In the genomic region with DNA sequence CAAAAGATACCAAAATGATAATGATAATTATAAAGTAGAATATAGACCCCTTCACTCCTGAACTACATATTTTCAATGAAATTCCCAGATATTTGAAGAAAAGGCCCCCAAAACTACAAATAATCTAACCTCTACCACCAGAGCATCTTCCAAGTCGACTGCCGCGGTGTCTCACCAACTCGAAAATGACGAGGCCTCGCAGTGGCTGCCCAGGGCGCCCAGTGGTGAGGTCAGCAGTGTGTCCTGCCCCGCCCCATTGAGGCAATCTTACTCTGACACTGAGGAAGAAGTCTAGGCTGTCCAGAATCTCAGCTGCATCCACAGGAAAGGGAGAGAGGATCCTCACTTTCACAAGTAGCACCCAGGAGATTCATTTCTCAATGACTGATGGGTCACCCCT, we compare ENCODE assay signal across 26 cellular contexts. TPM values are rescaled to one million over a fixed set of nuclear protein-coding genes. Genes with fewer than 3 reads are reported as not detected.
DNase-seq lines count a peak whose midpoint lies in the region; ATAC-seq and TF ChIP-seq lines count a peak whose summit lies in the region.
"Had no signal": no experiment of that assay in that cellular context is flagged by ENCODE, and none has a peak within 500 bp of the region (broad histone marks: within the 10 kb centered on the region; RNA-seq: fewer than 3 reads in every experiment).

No MANE protein-coding gene starts in this region.

- DNase-seq in AG04450 (ENCODE audit: low read depth, low spot score) (no peak), GM12865 (ENCODE audit: low read depth) (no peak), dorsolateral prefrontal cortex (peak in 9 of 10 donors; percentile 47 to 66 (median 51)), ovary (no peak), erythroblast (lab: John Stamatoyannopoulos, UW) (no peak), NCI-H510A (lab: John Stamatoyannopoulos, UW) (no peak)
- no peak for DNase-seq in natural killer cell treated with Interleukin-12 subunit alpha and Interleukin-12 subunit beta and Interleukin-15 and Interleukin-18, amount 100 ng/mL, for 72 hours (ENCODE audit: low spot score)
- DNase-seq in activated CD4-positive, CD25-positive, alpha-beta regulatory T cell (lab: John Stamatoyannopoulos, UW) = no peak
- DNase-seq: activated CD4-positive, alpha-beta T cell treated with anti-CD3 and anti-CD28 coated beads, Interleukin-2, amount 50 U/mL, for 4 hours; activated CD8-positive, alpha-beta memory T cell treated with anti-CD3 and anti-CD28 coated beads, Interleukin-2, amount 50 U/mL, for 48 hours; body of pancreas; islet precursor cell; NCI-H1417; NCI-H2081 treated with DMSO at 0.1 percent for 48 hours; NCI-H345; NCI-H774; SK-N-SH; stimulated activated CD4-positive, alpha-beta T cell treated with anti-CD3 and anti-CD28 coated beads, Interleukin-2, amount 100 ng/mL, for 24 hours; T1000; uterus had no signal

- ATAC-seq in natural killer cell treated with Interleukin-12 subunit alpha and Interleukin-12 subunit beta and Interleukin-15 and Interleukin-18, amount 100 ng/mL, for 72 hours = no peak
- ATAC-seq: activated T-helper 17 cell treated with anti-CD3 and anti-CD28 coated beads, Interleukin-2, amount 50 U/mL, for 72 hours; body of pancreas had no signal

- POLR2A ChIA-PET in AG04450 (lab: Yijun Ruan, JAX) = no interaction called here

- TF ChIP-seq POLR2A in ovary (IDR thresholded peaks at IDR 0.05) (no peak), erythroblast (IDR thresholded peaks at IDR 0.05; ENCODE audit: low read length) (no peak)

- H3K27me3 Mint-ChIP-seq in natural killer cell treated with Interleukin-12 subunit alpha and Interleukin-12 subunit beta and Interleukin-15 and Interleukin-18, amount 100 ng/mL, for 72 hours = no peaks in the 10 kb centered on the region
- H3K27me3 Mint-ChIP-seq: activated naive CD8-positive, alpha-beta T cell; activated T-helper 17 cell treated with anti-CD3 and anti-CD28 coated beads, Interleukin-2, amount 50 U/mL, for 72 hours; IgD-negative memory B cell had no signal

- peak overlapping the region; percentile 23 for H3K4me3 ChIP-seq in AG04450 (ENCODE audit: low read depth, low read length)
- H3K4me3 ChIP-seq in GM12865 (ENCODE audit: low read depth, low read length) = 0 out of 2 replicates have a peak overlapping the region, but pooled peaks have one; percentile 26
- peak overlapping the region in 55 of 59 donors; percentile 9 to 91 (median 78) for H3K4me3 ChIP-seq in dorsolateral prefrontal cortex
- no peak overlapping the region for H3K4me3 ChIP-seq in ovary
- H3K4me3 ChIP-seq: body of pancreas, neural progenitor cell, thoracic aorta, uterus had no signal

- CTCF ChIA-PET in AG04450 (lab: Charles Lee) = no interaction called here

- H3K4me1 ChIP-seq in ovary (ENCODE audit: insufficient read depth) = no peaks in the 10 kb centered on the region
- H3K4me1 ChIP-seq: neural progenitor cell, uterus had no signal

- no peak overlapping the region for H3K4me3 Mint-ChIP-seq in natural killer cell treated with Interleukin-12 subunit alpha and Interleukin-12 subunit beta and Interleukin-15 and Interleukin-18, amount 100 ng/mL, for 72 hours
- H3K4me3 Mint-ChIP-seq: neural progenitor cell had no signal

- no peak for TF ChIP-seq CTCF in AG04450 (IDR thresholded peaks at IDR 0.05; ENCODE audit: low read depth, low read length)
- no peak for TF ChIP-seq CTCF in GM12865 (IDR thresholded peaks at IDR 0.05; ENCODE audit: insufficient read depth, low read depth, low read length, missing control alignments)
- TF ChIP-seq CTCF in dorsolateral prefrontal cortex (IDR thresholded peaks at IDR 0.05 in 54 of 56, conservative IDR thresholded peaks at IDR 0.05 in 2 of 56; ENCODE audit: low read depth in 1 of 56, partially characterized antibody in 56 of 56) = no peak
- no peak for TF ChIP-seq CTCF in ovary (IDR thresholded peaks at IDR 0.05)

- TF ChIP-seq EP300 in ovary (IDR thresholded peaks at IDR 0.05) = no peak

- no peaks in the 10 kb centered on the region for H3K36me3 ChIP-seq in ovary
- H3K36me3 ChIP-seq: neural progenitor cell, thoracic aorta, uterus had no signal

- H3K27me3 ChIP-seq in AG04450 (ENCODE audit: control insufficient read depth, insufficient read depth, low read length) (no peaks in the 10 kb centered on the region), dorsolateral prefrontal cortex (peaks cover 0 to 14% (median 0%) of the 10 kb centered on the region in 45 donors), ovary (no peaks in the 10 kb centered on the region)
- H3K27me3 ChIP-seq: body of pancreas, uterus had no signal

- 97 to 99% (median 97%) methylated on average over 8 of the region's 8 CpGs for WGBS in ovary, 3 donors

- H3K9me3 ChIP-seq in AG04450 (ENCODE audit: control insufficient read depth, insufficient read depth, low read length) (peaks cover 9% of the 10 kb centered on the region), ovary (no peaks in the 10 kb centered on the region)
- H3K9me3 ChIP-seq: body of pancreas, SK-N-SH, thoracic aorta, uterus had no signal

- no peak overlapping the region for H3K27ac ChIP-seq in AG04450 (ENCODE audit: low read depth, low read length)
- peak overlapping the region in 38 of 59 donors; percentile 8 to 99 (median 50) for H3K27ac ChIP-seq in dorsolateral prefrontal cortex
- no peak overlapping the region for H3K27ac ChIP-seq in ovary
- H3K27ac ChIP-seq: body of pancreas, neural progenitor cell, skin epidermis, thoracic aorta, uterus had no signal

- H3K36me3 Mint-ChIP-seq in natural killer cell treated with Interleukin-12 subunit alpha and Interleukin-12 subunit beta and Interleukin-15 and Interleukin-18, amount 100 ng/mL, for 72 hours = peaks cover 58% of the 10 kb centered on the region

- intact Hi-C loops in dorsolateral prefrontal cortex (cut with DNase I) (no loop called here), ovary (cut with DNase I) (no loop called here)

- peaks cover 42 to 70% of the 10 kb centered on the region in 2 donors for H3K4me1 Mint-ChIP-seq in natural killer cell treated with Interleukin-12 subunit alpha and Interleukin-12 subunit beta and Interleukin-15 and Interleukin-18, amount 100 ng/mL, for 72 hours (ENCODE audit: low read depth in 2 of 2)
- H3K4me1 Mint-ChIP-seq: neural progenitor cell had no signal

- H3K9me3 Mint-ChIP-seq in natural killer cell treated with Interleukin-12 subunit alpha and Interleukin-12 subunit beta and Interleukin-15 and Interleukin-18, amount 100 ng/mL, for 72 hours = no peaks in the 10 kb centered on the region
- H3K9me3 Mint-ChIP-seq: activated T-helper 17 cell treated with anti-CD3 and anti-CD28 coated beads, Interleukin-2, amount 50 U/mL, for 72 hours; IgD-negative memory B cell had no signal

- H3K27ac Mint-ChIP-seq in natural killer cell treated with Interleukin-12 subunit alpha and Interleukin-12 subunit beta and Interleukin-15 and Interleukin-18, amount 100 ng/mL, for 72 hours = peak overlapping the region; percentile 34 to 73
- H3K27ac Mint-ChIP-seq: activated naive CD8-positive, alpha-beta T cell; activated T-helper 17 cell treated with anti-CD3 and anti-CD28 coated beads, Interleukin-2, amount 50 U/mL, for 72 hours; IgD-negative memory B cell; neural progenitor cell had no signal

RNA-seq across cellular contexts. Expression of gene DUSP10, which starts 5.2 kb away (rescaled TPM):
- polyA plus RNA-seq in AG04450 (2011; rRNA removed) = 34.2 and 35.9 TPM in 2 replicates
- 61.0 and 74.2 TPM in 2 replicates for polyA minus RNA-seq in AG04450 (2011; rRNA and poly(A)+ RNA removed)
- 10 to 100 TPM in 43 of 120 experiments, 1 to 10 TPM in 77; 2.7 to 28.4 (median 9.0) TPM for total RNA-seq in dorsolateral prefrontal cortex
- total RNA-seq in natural killer cell treated with Interleukin-12 subunit alpha and Interleukin-12 subunit beta and Interleukin-15 and Interleukin-18, amount 100 ng/mL, for 72 hours = 10 to 100 TPM; 43.3 to 85.2 TPM
- 1 to 10 TPM in 6 of 7 donors, under 1 TPM in 1; 0.81 to 8.5 (median 2.0) TPM for total RNA-seq in ovary
- 1 to 10 TPM; 1.7 to 5.5 TPM for polyA plus RNA-seq in ovary

Comparison
In these comparisons a context has a peak if more than half of its experiments do, and no peak if none do; other contexts are left out.
1. DNase-seq: peak in dorsolateral prefrontal cortex (9 of 10); none in AG04450 (single experiment), GM12865 (single experiment), natural killer cell treated with Interleukin-12 subunit alpha and Interleukin-12 subunit beta and Interleukin-15 and Interleukin-18, amount 100 ng/mL, for 72 hours (single experiment), ovary (0 of 5), erythroblast (0 of 2), NCI-H510A (single experiment) and activated CD4-positive, CD25-positive, alpha-beta regulatory T cell (0 of 4).
2. H3K27ac ChIP-seq: peak in dorsolateral prefrontal cortex (38 of 59); none in AG04450 (single experiment) and ovary (0 of 2).